9 cellular contexts compared by ENCODE assay signal in genomic region chr7:5636914-5637313, GRCh38. TPM values are rescaled to one million over a fixed set of nuclear protein-coding genes. Genes with fewer than 3 reads are reported as not detected.
DNase-seq lines count a peak whose midpoint lies in the region; ATAC-seq, FAIRE-seq and TF ChIP-seq lines count a peak whose summit lies in the region.
"Had no signal": no experiment of that assay in that cellular context is flagged by ENCODE, and none has a peak within 500 bp of the region (broad histone marks: within the 10 kb centered on the region; RNA-seq: fewer than 3 reads in every experiment).

No MANE protein-coding gene starts in this region.

- H3K27me3 ChIP-seq in H1 (replicated peaks in 1 of 4; ENCODE audit: control insufficient read depth in 3 of 4, extremely low read depth in 1 of 4, insufficient read depth in 3 of 4, low read length in 3 of 4) (no peaks in the 10 kb centered on the region), mesendoderm (ENCODE audit: insufficient read depth, low read length, poor library complexity) (no peaks in the 10 kb centered on the region), uterus (no peaks in the 10 kb centered on the region)

- H3K79me2 ChIP-seq in H1 (ENCODE audit: control insufficient read depth in 1 of 2, insufficient read depth in 2 of 2, low read length in 2 of 2) (no peaks in the 10 kb centered on the region), mesendoderm (ENCODE audit: control insufficient read depth, insufficient read depth, low read length) (no peaks in the 10 kb centered on the region)

- H4K5ac ChIP-seq in H1 (ENCODE audit: insufficient read length, low read depth, low read length) (no peak overlapping the region), mesendoderm (ENCODE audit: low read length) (no peak overlapping the region)

- H4K91ac ChIP-seq in H1 (replicated peaks; ENCODE audit: insufficient read length, low read length), result no peak overlapping the region

- H3K36me3 ChIP-seq in H1 (ENCODE audit: control insufficient read depth in 2 of 4, insufficient read depth in 4 of 4, low read length in 3 of 4) (peaks cover 0 to 4% (median 1%) of the 10 kb centered on the region in 4 experiments; a peak in 3 of 8 replicates), mesendoderm (ENCODE audit: control insufficient read depth, insufficient read depth, low read length) (peaks cover 1% of the 10 kb centered on the region), uterus (no peaks in the 10 kb centered on the region)

- H2BK5ac ChIP-seq in H1 (ENCODE audit: low read depth, low read length) (peak overlapping the region; percentile 67), mesendoderm (ENCODE audit: low read length) (peak overlapping the region; percentile 8)

- H4K8ac ChIP-seq in H1 (ENCODE audit: extremely low read depth, insufficient read depth, low read length), result no peak overlapping the region
- H4K8ac ChIP-seq in mesendoderm (ENCODE audit: low read depth, low read length), result no peak overlapping the region

- no peaks in the 10 kb centered on the region for H3K23me2 ChIP-seq in H1 (ENCODE audit: low read depth, low read length)

- H3K27ac ChIP-seq in H1 (ENCODE audit: low read depth, low read length) (no peak overlapping the region), mesendoderm (ENCODE audit: low read depth, low read length) (peak overlapping the region; percentile 64), uterus (peak overlapping the region; percentile 71 to 75)

- no peaks in the 10 kb centered on the region for H3K9me3 ChIP-seq in H1 (ENCODE audit: insufficient read depth in 2 of 2, low read depth in 1 of 2, low read length in 1 of 2)
- H3K9me3 ChIP-seq in uterus, result no peaks in the 10 kb centered on the region

- H2BK12ac ChIP-seq in H1 (ENCODE audit: low read depth, low read length), result peak overlapping the region; percentile 77

- CTCF ChIA-PET in H1 (lab: Charles Lee; ENCODE audit: partially characterized antibody), result interaction anchor here (0.6 to 12.5 kb wide), 9 partner anchors 9 to 352 kb away, joined by 3 to 90 read pairs (median 3); no protein-coding TSS in a partner anchor

- TF ChIP-seq EP300 in H1 (IDR thresholded peaks at IDR 0.05; ENCODE audit: borderline replicate concordance in 1 of 2, low read depth in 2 of 2, low read length in 2 of 2), result no peak

- WGBS in H1 (ENCODE audit: extremely low coverage in 1 of 2, insufficient coverage in 1 of 2, insufficient read length in 1 of 2, insufficient replicate concordance in 2 of 2, low coverage in 1 of 2, low lambda C conversion rate in 2 of 2, missing lambda C conversion rate in 1 of 2), 2 experiments, result 54% methylated on average over 6 of the region's 6 CpGs; no CpG with 5 or more reads in 1 of the 2 experiments
- no CpG with 5 or more reads among the region's 6 CpGs for WGBS in mesendoderm (ENCODE audit: extremely low coverage, insufficient coverage, low lambda C conversion rate)

- ATAC-seq in GM19395 (IDR thresholded peaks at IDR 0.05; ENCODE audit: unreplicated experiment) (no peak), GM21723 (IDR thresholded peaks at IDR 0.05; ENCODE audit: unreplicated experiment) (no peak)

- no peak for FAIRE-seq in H1 (lab: Jason Lieb, UNC)
- FAIRE-seq: G401.6 had no signal

- peak overlapping the region; percentile 69; the same call in 1 of the 2 replicates for H2AK5ac ChIP-seq in H1 (ENCODE audit: low read depth, low read length)
- no peak overlapping the region for H2AK5ac ChIP-seq in mesendoderm (ENCODE audit: low read length)

- TF ChIP-seq CTCF in H1 (IDR thresholded peaks at IDR 0.05; ENCODE audit: control extremely low read depth in 1 of 3, insufficient read depth in 1 of 3, low read depth in 1 of 3, low read length in 3 of 3), result no peak
- no peak for TF ChIP-seq CTCF in uterus (IDR thresholded peaks at IDR 0.05)

- no peak overlapping the region for H3K4me3 ChIP-seq in H1 (ENCODE audit: extremely low read depth in 1 of 4, insufficient read depth in 2 of 4, low read depth in 3 of 4, low read length in 4 of 4)
- H3K4me3 ChIP-seq in mesendoderm (ENCODE audit: low read length), result no peak overlapping the region
- no peak overlapping the region for H3K4me3 ChIP-seq in uterus

- H3K14ac ChIP-seq in H1 (ENCODE audit: insufficient read length), result no peak overlapping the region

- H3K56ac ChIP-seq in H1 (replicated peaks; ENCODE audit: insufficient read length, low read depth, low read length) (no peak overlapping the region), mesendoderm (ENCODE audit: low read length) (peak overlapping the region; percentile 45)

- H2BK120ac ChIP-seq in H1 (replicated peaks; ENCODE audit: low read depth, low read length) (no peak overlapping the region), mesendoderm (ENCODE audit: low read depth, low read length) (peak overlapping the region; percentile 69)

- peak overlapping the region; percentile 26; the same call in 1 of the 2 replicates for H2BK20ac ChIP-seq in H1 (ENCODE audit: low read length)

- H3K23ac ChIP-seq in H1 (ENCODE audit: insufficient read length) (no peak overlapping the region), mesendoderm (ENCODE audit: low read length) (no peak overlapping the region)

- H2BK15ac ChIP-seq in H1 (ENCODE audit: low read length) (no peak overlapping the region), mesendoderm (replicated peaks; ENCODE audit: low read depth) (no peak overlapping the region)

- intact Hi-C loops in uterus (cut with DNase I; ENCODE audit: low total_unique reads), result no loop called here

- H2AFZ ChIP-seq in H1 (ENCODE audit: low read length), result no peak overlapping the region

- peaks cover 14 to 33% (median 21%) of the 10 kb centered on the region in 4 experiments for H3K4me1 ChIP-seq in H1 (replicated peaks in 1 of 4; ENCODE audit: control insufficient read depth in 3 of 4, insufficient read depth in 4 of 4, low read length in 3 of 4)
- H3K4me1 ChIP-seq in mesendoderm (ENCODE audit: control insufficient read depth, low read depth, low read length), result peaks cover 35% of the 10 kb centered on the region
- peaks cover 21% of the 10 kb centered on the region in 2 donors for H3K4me1 ChIP-seq in uterus

- H3K4me2 ChIP-seq in H1 (ENCODE audit: insufficient read depth in 1 of 2, low read depth in 2 of 2, low read length in 2 of 2), result peak overlapping the region in 1 of 2 experiments; percentile 9; a peak in 2 of 4 replicates
- H3K4me2 ChIP-seq in mesendoderm (ENCODE audit: low read length), result no peak overlapping the region

- H3K79me1 ChIP-seq in H1 (ENCODE audit: low read depth, low read length) (no peaks in the 10 kb centered on the region; the same call in 1 of the 2 replicates), mesendoderm (ENCODE audit: low read length) (no peaks in the 10 kb centered on the region)

- H4K20me1 ChIP-seq in H1 (replicated peaks in 1 of 2; ENCODE audit: control insufficient read depth in 1 of 2, insufficient read depth in 2 of 2, low read length in 2 of 2), result peaks cover 0 to 1% of the 10 kb centered on the region in 2 experiments

- H3K18ac ChIP-seq in H1 (ENCODE audit: extremely low read depth, low read length) (peak overlapping the region; percentile 43; the same call in 1 of the 2 replicates), mesendoderm (ENCODE audit: low read length) (peak overlapping the region; percentile 65)

- H3K9ac ChIP-seq in H1 (replicated peaks in 1 of 4; ENCODE audit: extremely low read depth in 1 of 4, low read depth in 3 of 4, low read length in 3 of 4) (no peak overlapping the region), mesendoderm (ENCODE audit: low read length) (peak overlapping the region; percentile 18)

- TF ChIP-seq RAD21 in H1 (IDR thresholded peaks at IDR 0.05 in 1 of 2, conservative IDR thresholded peaks at IDR 0.05 in 1 of 2; ENCODE audit: low read depth in 2 of 2, low read length in 2 of 2), result no peak

- H3K4ac ChIP-seq in H1 (replicated peaks; ENCODE audit: insufficient read length, low read depth, low read length) (no peak overlapping the region), mesendoderm (ENCODE audit: low read depth, low read length) (peak overlapping the region; percentile 89)

- no peak for TF ChIP-seq POLR2A in H1 (IDR thresholded peaks at IDR 0.05; ENCODE audit: control extremely low read depth in 1 of 2, low read depth in 2 of 2, low read length in 2 of 2)
- no peak for TF ChIP-seq POLR2A in uterus (IDR thresholded peaks at IDR 0.05)

- POLR2A ChIA-PET in H1 (lab: Charles Lee; ENCODE audit: partially characterized antibody), result interaction anchor here (0.6 to 1.4 kb wide), 7 partner anchors 11 to 403 kb away, joined by 3 to 5 read pairs (median 3); no protein-coding TSS in a partner anchor

- DNase-seq in A172 (ENCODE audit: low spot score) (peak; percentile 92), LoVo (ENCODE audit: low spot score) (peak; percentile 29), H1 (ENCODE audit: low read depth in 1 of 2, low spot score in 2 of 2) (no peak), mesendoderm (peak; percentile 89), uterus (peak; percentile 88 to 89), ecto neural progenitor cell (ENCODE audit: low spot score) (no peak)

TF ChIP-seq in H1, 55 proteins besides CTCF, POLR2A, EP300 and RAD21 (continues in another document):
- TF ChIP-seq SIRT6 (IDR thresholded peaks at IDR 0.05; ENCODE audit: low read length) (no peak), CTBP2 (IDR thresholded peaks at IDR 0.05; ENCODE audit: borderline replicate concordance, insufficient read depth, insufficient read length, low read length) (no peak), TEAD4 (IDR thresholded peaks at IDR 0.05; ENCODE audit: low read depth, low read length) (0 out of 2 replicates have a peak, but pooled peaks have one; percentile 14), BCL11A (IDR thresholded peaks at IDR 0.05; ENCODE audit: low read depth in 2 of 2, low read length in 2 of 2) (no peak), POLR2AphosphoS5 (IDR thresholded peaks at IDR 0.05; ENCODE audit: low read depth, low read length) (no peak), JUND (IDR thresholded peaks at IDR 0.05; ENCODE audit: low read length) (peak; percentile 53; the same call in 1 of the 2 replicates), RBBP5 (IDR thresholded peaks at IDR 0.05; ENCODE audit: borderline replicate concordance, low read depth, low read length) (no peak), CREB1 (IDR thresholded peaks at IDR 0.05) (no peak), POU5F1 (IDR thresholded peaks at IDR 0.05; ENCODE audit: low read depth, low read length) (no peak)

RNA-seq across cellular contexts. Expression of gene FSCN1, which starts 44.3 kb away (rescaled TPM):
- 207 and 208 TPM in 2 replicates for total RNA-seq in A172 (2014; rRNA removed; shearing (Covaris generic))
- 300 and 304 TPM in 2 replicates for total RNA-seq in H1 (2021; fragmentation: NEBNext Ultra II Directional; extraction: Animal tissue kit (Norgen Biotek cat#: 25700))
- polyA plus RNA-seq in H1 (2011; rRNA removed), result 220 and 354 TPM in 2 replicates
- polyA plus RNA-seq in H1 (2011; cell fraction: cytosol; rRNA removed), result 162 TPM
- polyA plus RNA-seq in H1 (2011; cell fraction: nucleus; rRNA removed), result 211 TPM
- polyA plus RNA-seq in H1 (2012, experiment 1 of 2), result 134 to 263 TPM (median 248 TPM) in 4 replicates
- 286 TPM for polyA plus RNA-seq in H1 (2012, experiment 2 of 2)
- 278 TPM for polyA plus RNA-seq in H1 (2013, experiment 1 of 2)
- 278 TPM for polyA plus RNA-seq in H1 (2013, experiment 2 of 2)
- polyA minus RNA-seq in H1 (2011; rRNA and poly(A)+ RNA removed), result 63.6 and 68.5 TPM in 2 replicates
- polyA minus RNA-seq in H1 (2011; cell fraction: cytosol; rRNA and poly(A)+ RNA removed), result 239 TPM
- 150 TPM for polyA minus RNA-seq in H1 (2011; cell fraction: nucleus; rRNA and poly(A)+ RNA removed)
- polyA plus RNA-seq in mesendoderm (2013, experiment 1 of 2), result 429 TPM
- 421 TPM for polyA plus RNA-seq in mesendoderm (2013, experiment 2 of 2)
- 100 to 1,000 TPM in 1 of 4 donors, 10 to 100 TPM in 3; 27.1 to 175 (median 61.9) TPM for total RNA-seq in uterus

Comparison
In these comparisons a context has a peak if more than half of its experiments do, and no peak if none do; other contexts are left out.
1. DNase-seq: peak in A172 (single experiment), LoVo (single experiment), mesendoderm (single experiment) and uterus (2 of 2); none in H1 (0 of 2) and ecto neural progenitor cell (single experiment).